Comparison of ENCODE assay signal across 9 cellular contexts in genomic region chr10:28669227-28670173, GRCh38. TPM values are rescaled to one million over a fixed set of nuclear protein-coding genes. Genes with fewer than 3 reads are reported as not detected.
DNase-seq lines count a peak whose midpoint lies in the region; ATAC-seq and TF ChIP-seq lines count a peak whose summit lies in the region.
"Had no signal": no experiment of that assay in that cellular context is flagged by ENCODE, and none has a peak within 500 bp of the region (broad histone marks: within the 10 kb centered on the region; RNA-seq: fewer than 3 reads in every experiment).

No MANE protein-coding gene starts in this region.

- H3K36me3 ChIP-seq in ES-I3 (ENCODE audit: insufficient read depth, low read length) (no peaks in the 10 kb centered on the region), SJCRH30 (no peaks in the 10 kb centered on the region), esophagus squamous epithelium (no peaks in the 10 kb centered on the region), rectal smooth muscle tissue (ENCODE audit: control insufficient read depth, insufficient read depth, low read length) (no peaks in the 10 kb centered on the region)

- DNase-seq in SJCRH30 (no peak), esophagus squamous epithelium (lab: John Stamatoyannopoulos, UW) (no peak), amniotic stem cell (lab: John Stamatoyannopoulos, UW) (no peak), T1000 (lab: John Stamatoyannopoulos, UW) (no peak), HEK293T (ENCODE audit: extremely low spot score) (no peak)
- DNase-seq: activated CD4-positive, alpha-beta T cell treated with anti-CD3 and anti-CD28 coated beads for 1 hour had no signal

- 36 to 37% methylated on average over 21 of the region's 21 CpGs for WGBS in esophagus squamous epithelium, 2 donors

- H3K9me3 ChIP-seq in ES-I3 (ENCODE audit: control insufficient read depth, insufficient read depth, low read length) (no peaks in the 10 kb centered on the region), SJCRH30 (replicated peaks) (no peaks in the 10 kb centered on the region), esophagus squamous epithelium (no peaks in the 10 kb centered on the region)

- H3K27ac ChIP-seq in SJCRH30 (no peak overlapping the region), esophagus squamous epithelium (no peak overlapping the region), rectal smooth muscle tissue (ENCODE audit: low read depth, low read length) (no peak overlapping the region)

- H3K27me3 ChIP-seq in SJCRH30 (no peaks in the 10 kb centered on the region; the same call in none of the 2 replicates), esophagus squamous epithelium (peaks cover 0 to 97% (median 6%) of the 10 kb centered on the region in 4 donors), rectal smooth muscle tissue (ENCODE audit: control insufficient read depth, insufficient read depth, low read length) (peaks cover 3% of the 10 kb centered on the region)

- TF ChIP-seq POLR2A in esophagus squamous epithelium (IDR thresholded peaks at IDR 0.05): no peak

- POLR2A ChIA-PET in HEK293T (lab: Yijun Ruan, JAX): interaction anchor here (0.5 to 3.5 kb wide), 19 partner anchors 8 to 720 kb away, joined by 3 to 18 read pairs (median 4); partner anchors contain the start of gene BAMBI

- ATAC-seq in GM21526 (IDR thresholded peaks at IDR 0.05; ENCODE audit: low FRiP score, unreplicated experiment): no peak

- CTCF ChIA-PET in HEK293T (lab: Yijun Ruan, JAX): interaction anchor here (0.6 to 1.0 kb wide), 5 partner anchors 12 to 474 kb away, joined by 3 to 6 read pairs (median 4); no protein-coding TSS in a partner anchor

- intact Hi-C loops in esophagus squamous epithelium (cut with DNase I): no loop called here

- no peak for TF ChIP-seq CTCF in esophagus squamous epithelium (IDR thresholded peaks at IDR 0.05)

- H3K4me1 ChIP-seq in ES-I3 (ENCODE audit: insufficient read depth, low read length): peaks cover 6% of the 10 kb centered on the region; the same call in 1 of the 2 replicates
- 0 out of 2 replicates have a peak, but pooled peaks cover 3% of the 10 kb centered on the region for H3K4me1 ChIP-seq in SJCRH30
- H3K4me1 ChIP-seq in esophagus squamous epithelium: peaks cover 3 to 13% (median 10%) of the 10 kb centered on the region in 3 donors
- H3K4me1 ChIP-seq in rectal smooth muscle tissue (ENCODE audit: control insufficient read depth, insufficient read depth, low read length): peaks cover 3% of the 10 kb centered on the region

- peak overlapping the region; percentile 76 for H3K9ac ChIP-seq in ES-I3 (ENCODE audit: low read depth, low read length)
- no peak overlapping the region for H3K9ac ChIP-seq in rectal smooth muscle tissue (ENCODE audit: low read length)

- H3K4me3 ChIP-seq in SJCRH30: peak overlapping the region; percentile 52
- peak overlapping the region in 3 of 4 donors; percentile 28 to 63 (median 33) for H3K4me3 ChIP-seq in esophagus squamous epithelium
- peak overlapping the region; percentile 59 for H3K4me3 ChIP-seq in rectal smooth muscle tissue (ENCODE audit: low read length)

TF ChIP-seq in HEK293T, 16 proteins besides CTCF, POLR2A, EP300 and RAD21:
- TF ChIP-seq SUZ12 (IDR thresholded peaks at IDR 0.05) (no peak), ELF4 (IDR thresholded peaks at IDR 0.05) (no peak), LEF1 (IDR thresholded peaks at IDR 0.05; ENCODE audit: borderline replicate concordance) (no peak), FOXA1 (IDR thresholded peaks at IDR 0.05) (no peak), PKNOX1 (IDR thresholded peaks at IDR 0.05) (no peak), CTBP1 (IDR thresholded peaks at IDR 0.05; ENCODE audit: borderline replicate concordance) (no peak)
TF ChIP-seq in HEK293T: peak in this region for 0.

RNA-seq across cellular contexts. Expression of gene BAMBI, which starts 7.8 kb away (rescaled TPM):
- 3.8 and 4.3 TPM in 2 replicates for total RNA-seq in SJCRH30 (2014; rRNA removed; shearing (Covaris generic))
- total RNA-seq in esophagus squamous epithelium: 1 to 10 TPM; 2.5 to 6.8 (median 4.4) TPM
